Comparison of ENCODE assay signal across 1 cellular context in the genomic region with DNA sequence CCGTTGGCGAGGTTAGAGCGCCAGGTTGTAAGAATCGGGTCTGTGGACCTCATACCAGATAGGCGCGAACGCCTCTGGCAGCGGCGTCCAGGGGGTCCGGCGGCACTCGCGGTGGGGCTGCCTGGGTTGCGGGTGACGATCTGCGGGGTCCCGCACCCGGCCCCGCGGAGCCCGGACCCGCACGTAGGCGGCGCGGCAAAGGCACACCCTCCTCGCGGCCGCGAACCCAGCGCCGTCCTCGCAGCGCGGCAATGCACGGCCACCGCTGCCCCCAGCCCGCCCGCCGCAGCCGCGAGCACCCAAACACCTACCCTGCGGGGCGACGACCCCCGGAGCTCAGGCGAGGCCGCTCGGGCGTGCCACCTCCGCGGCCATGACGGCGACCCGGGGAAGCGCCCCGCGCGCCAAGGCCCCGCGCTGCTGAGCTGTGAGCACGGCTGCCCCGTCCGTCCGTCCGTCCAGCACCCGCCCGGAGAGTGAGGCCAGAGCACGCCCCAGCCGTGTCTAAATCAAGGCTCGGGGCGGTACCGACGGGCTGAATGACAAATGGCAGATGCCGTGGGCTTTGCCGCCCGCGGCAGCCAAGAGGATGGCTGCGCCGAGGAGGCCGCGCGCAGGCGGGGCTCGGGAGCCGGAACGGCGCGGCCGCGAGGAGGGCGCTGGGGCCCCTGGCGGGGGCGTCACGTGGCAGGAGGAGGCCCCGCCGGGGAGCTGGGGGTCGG.
TF ChIP-seq lines count a peak whose summit lies in the region.

A gene with protein sequence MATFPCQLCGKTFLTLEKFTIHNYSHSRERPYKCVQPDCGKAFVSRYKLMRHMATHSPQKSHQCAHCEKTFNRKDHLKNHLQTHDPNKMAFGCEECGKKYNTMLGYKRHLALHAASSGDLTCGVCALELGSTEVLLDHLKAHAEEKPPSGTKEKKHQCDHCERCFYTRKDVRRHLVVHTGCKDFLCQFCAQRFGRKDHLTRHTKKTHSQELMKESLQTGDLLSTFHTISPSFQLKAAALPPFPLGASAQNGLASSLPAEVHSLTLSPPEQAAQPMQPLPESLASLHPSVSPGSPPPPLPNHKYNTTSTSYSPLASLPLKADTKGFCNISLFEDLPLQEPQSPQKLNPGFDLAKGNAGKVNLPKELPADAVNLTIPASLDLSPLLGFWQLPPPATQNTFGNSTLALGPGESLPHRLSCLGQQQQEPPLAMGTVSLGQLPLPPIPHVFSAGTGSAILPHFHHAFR (minus strand): TSS at position 481 of the 722 bp plus-strand sequence. CDS start 60,123 bp downstream, outside the sequence.

TF ChIP-seq in GM12878, 131 proteins besides CTCF, POLR2A, EP300 and RAD21 (continued from another document):
- TF ChIP-seq, protein P1, sequence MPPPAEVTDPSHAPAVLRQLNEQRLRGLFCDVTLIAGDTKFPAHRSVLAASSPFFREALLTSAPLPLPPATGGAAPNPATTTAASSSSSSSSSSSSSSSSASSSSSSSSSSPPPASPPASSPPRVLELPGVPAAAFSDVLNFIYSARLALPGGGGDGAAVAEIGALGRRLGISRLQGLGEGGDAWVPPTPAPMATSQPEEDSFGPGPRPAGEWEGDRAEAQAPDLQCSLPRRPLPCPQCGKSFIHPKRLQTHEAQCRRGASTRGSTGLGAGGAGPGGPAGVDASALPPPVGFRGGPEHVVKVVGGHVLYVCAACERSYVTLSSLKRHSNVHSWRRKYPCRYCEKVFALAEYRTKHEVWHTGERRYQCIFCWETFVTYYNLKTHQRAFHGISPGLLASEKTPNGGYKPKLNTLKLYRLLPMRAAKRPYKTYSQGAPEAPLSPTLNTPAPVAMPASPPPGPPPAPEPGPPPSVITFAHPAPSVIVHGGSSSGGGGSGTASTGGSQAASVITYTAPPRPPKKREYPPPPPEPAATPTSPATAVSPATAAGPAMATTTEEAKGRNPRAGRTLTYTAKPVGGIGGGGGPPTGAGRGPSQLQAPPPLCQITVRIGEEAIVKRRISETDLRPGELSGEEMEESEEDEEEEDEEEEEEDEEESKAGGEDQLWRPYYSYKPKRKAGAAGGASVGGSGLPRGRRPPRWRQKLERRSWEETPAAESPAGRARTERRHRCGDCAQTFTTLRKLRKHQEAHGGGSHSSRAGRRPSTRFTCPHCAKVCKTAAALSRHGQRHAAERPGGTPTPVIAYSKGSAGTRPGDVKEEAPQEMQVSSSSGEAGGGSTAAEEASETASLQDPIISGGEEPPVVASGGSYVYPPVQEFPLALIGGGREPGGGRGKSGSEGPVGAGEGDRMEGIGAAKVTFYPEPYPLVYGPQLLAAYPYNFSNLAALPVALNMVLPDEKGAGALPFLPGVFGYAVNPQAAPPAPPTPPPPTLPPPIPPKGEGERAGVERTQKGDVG (CRISPR knock-in tag; IDR thresholded peaks at IDR 0.05) = no peak
- TF ChIP-seq IKZF1 (conservative IDR thresholded peaks at IDR 0.05) = peak; percentile 31; the same call in 1 of the 2 replicates
- TF ChIP-seq, protein P2, sequence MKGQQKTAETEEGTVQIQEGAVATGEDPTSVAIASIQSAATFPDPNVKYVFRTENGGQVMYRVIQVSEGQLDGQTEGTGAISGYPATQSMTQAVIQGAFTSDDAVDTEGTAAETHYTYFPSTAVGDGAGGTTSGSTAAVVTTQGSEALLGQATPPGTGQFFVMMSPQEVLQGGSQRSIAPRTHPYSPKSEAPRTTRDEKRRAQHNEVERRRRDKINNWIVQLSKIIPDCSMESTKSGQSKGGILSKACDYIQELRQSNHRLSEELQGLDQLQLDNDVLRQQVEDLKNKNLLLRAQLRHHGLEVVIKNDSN (IDR thresholded peaks at IDR 0.05; ENCODE audit: borderline replicate concordance, extremely low read length, insufficient read depth, low read depth, low read length) = peak; percentile 29
- TF ChIP-seq EGR1 (IDR thresholded peaks at IDR 0.05; ENCODE audit: borderline replicate concordance in 1 of 2, low read depth in 2 of 2, low read length in 2 of 2) = peak in 1 of 2 experiments; percentile 39; a peak in 1 of 3 replicates
- TF ChIP-seq SIN3A (IDR thresholded peaks at IDR 0.05; ENCODE audit: low read depth, low read length) = no peak
- TF ChIP-seq, protein P3, sequence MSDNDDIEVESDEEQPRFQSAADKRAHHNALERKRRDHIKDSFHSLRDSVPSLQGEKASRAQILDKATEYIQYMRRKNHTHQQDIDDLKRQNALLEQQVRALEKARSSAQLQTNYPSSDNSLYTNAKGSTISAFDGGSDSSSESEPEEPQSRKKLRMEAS (IDR thresholded peaks at IDR 0.05; ENCODE audit: low read depth, low read length) = no peak
- TF ChIP-seq MYC (IDR thresholded peaks at IDR 0.05; ENCODE audit: insufficient read depth, insufficient read length, insufficient replicate concordance, low read length, severe bottlenecking) = no peak
- TF ChIP-seq HDAC6 (IDR thresholded peaks at IDR 0.05; ENCODE audit: unreplicated experiment) = peak; percentile 41
- no peak for TF ChIP-seq CHD1 (IDR thresholded peaks at IDR 0.05; ENCODE audit: low read depth, low read length)
- peak; percentile 56; the same call in 1 of the 2 replicates for TF ChIP-seq YY1 (IDR thresholded peaks at IDR 0.05; ENCODE audit: low read depth, low read length)
- no peak for TF ChIP-seq CREM (IDR thresholded peaks at IDR 0.05; ENCODE audit: low read depth)
